In genomic region chr16:48318630-48319029, GRCh38 we compare ENCODE assay signal across 9 cellular contexts.
A peak's percentile ranks its signal among the peaks of the same experiment; 100 is the strongest.
DNase-seq lines count a peak whose midpoint lies in the region; ATAC-seq and TF ChIP-seq lines count a peak whose summit lies in the region.
"Had no signal": no experiment of that assay in that cellular context is flagged by ENCODE, and none has a peak within 500 bp of the region (broad histone marks: within the 10 kb centered on the region; RNA-seq: fewer than 3 reads in every experiment).

No MANE protein-coding gene starts in this region.

- H3K4me1 Mint-ChIP-seq in WTC11, result peaks cover 40% of the 10 kb centered on the region
- H3K4me1 Mint-ChIP-seq in stimulated activated naive CD8-positive, alpha-beta T cell treated with anti-CD3 and anti-CD28 coated beads, Interleukin-15, amount 100 ng/mL, for 72 hours, result peaks cover 26% of the 10 kb centered on the region
- H3K4me1 Mint-ChIP-seq: nephron had no signal

- peak overlapping the region; percentile 97 for H3K27ac Mint-ChIP-seq in WTC11
- H3K27ac Mint-ChIP-seq in stimulated activated naive CD8-positive, alpha-beta T cell treated with anti-CD3 and anti-CD28 coated beads, Interleukin-15, amount 100 ng/mL, for 72 hours, result peak overlapping the region; percentile 19 to 27

- ATAC-seq in WTC11 (peak; percentile 96), HG03521 (IDR thresholded peaks at IDR 0.05; ENCODE audit: unreplicated experiment) (no peak)
- ATAC-seq in stimulated activated naive CD8-positive, alpha-beta T cell treated with anti-CD3 and anti-CD28 coated beads, Interleukin-15, amount 100 ng/mL, for 72 hours, result peak; percentile 64

- DNase-seq in activated CD8-positive, alpha-beta memory T cell treated with anti-CD3 and anti-CD28 coated beads for 24 hours, result peak; percentile 64
- DNase-seq in activated CD8-positive, alpha-beta memory T cell treated with anti-CD3 and anti-CD28 coated beads, Interleukin-2, amount 50 U/mL, for 48 hours, result no peak
- DNase-seq in WTC11 (ENCODE audit: low spot score) (peak; percentile 18), foreskin fibroblast (peak; percentile 18 to 25), NCI-H69 (lab: John Stamatoyannopoulos, UW) (no peak), HUDEP-2 (lab: John Stamatoyannopoulos, UW; ENCODE audit: unreplicated experiment in 76 of 76) (no peak)
- DNase-seq in stimulated activated naive CD8-positive, alpha-beta T cell treated with anti-CD3 and anti-CD28 coated beads, Interleukin-15, amount 100 ng/mL, for 72 hours, result peak; percentile 5 to 12

- no peak for TF ChIP-seq CTCF in WTC11 (IDR thresholded peaks at IDR 0.05)
- no peak for TF ChIP-seq CTCF in foreskin fibroblast (IDR thresholded peaks at IDR 0.05; ENCODE audit: low read depth, low read length)

- no peak overlapping the region for H3K4me3 Mint-ChIP-seq in WTC11
- peak overlapping the region; percentile 39 to 50 for H3K4me3 Mint-ChIP-seq in stimulated activated naive CD8-positive, alpha-beta T cell treated with anti-CD3 and anti-CD28 coated beads, Interleukin-15, amount 100 ng/mL, for 72 hours
- H3K4me3 Mint-ChIP-seq: nephron had no signal

- no peak overlapping the region for H3K4me3 ChIP-seq in foreskin fibroblast (ENCODE audit: low read depth in 1 of 2, low read length in 2 of 2)

- CTCF ChIA-PET in WTC11 (lab: Charles Lee), result interaction anchor here (0.6 to 1.7 kb wide), 4 partner anchors 111 to 312 kb away, joined by 3 to 5 read pairs (median 4); no protein-coding TSS in a partner anchor

- H3K27me3 Mint-ChIP-seq in WTC11 (ENCODE audit: low read depth), result no peaks in the 10 kb centered on the region
- no peaks in the 10 kb centered on the region for H3K27me3 Mint-ChIP-seq in stimulated activated naive CD8-positive, alpha-beta T cell treated with anti-CD3 and anti-CD28 coated beads, Interleukin-15, amount 100 ng/mL, for 72 hours

- peaks cover 9% of the 10 kb centered on the region for H3K9me3 Mint-ChIP-seq in WTC11
- peaks cover 6 to 7% of the 10 kb centered on the region in 2 donors for H3K9me3 Mint-ChIP-seq in stimulated activated naive CD8-positive, alpha-beta T cell treated with anti-CD3 and anti-CD28 coated beads, Interleukin-15, amount 100 ng/mL, for 72 hours

- POLR2A ChIA-PET in WTC11 (lab: Charles Lee), result interaction anchor here (0.7 kb wide), 1 partner anchor 468 kb away, joined by 3 read pairs; no protein-coding TSS in a partner anchor

- H3K36me3 Mint-ChIP-seq in WTC11, result peaks cover 24% of the 10 kb centered on the region

TF ChIP-seq in WTC11, 78 proteins besides CTCF, POLR2A, EP300 and RAD21:
- no peak for TF ChIP-seq SOX15 (CRISPR knock-in tag; IDR thresholded peaks at IDR 0.05)
- TF ChIP-seq, protein P1, sequence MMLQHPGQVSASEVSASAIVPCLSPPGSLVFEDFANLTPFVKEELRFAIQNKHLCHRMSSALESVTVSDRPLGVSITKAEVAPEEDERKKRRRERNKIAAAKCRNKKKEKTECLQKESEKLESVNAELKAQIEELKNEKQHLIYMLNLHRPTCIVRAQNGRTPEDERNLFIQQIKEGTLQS (CRISPR knock-in tag; conservative IDR thresholded peaks at IDR 0.05), result no peak
- no peak for TF ChIP-seq RELA (CRISPR knock-in tag; IDR thresholded peaks at IDR 0.05; ENCODE audit: borderline replicate concordance)
- TF ChIP-seq FOXP4 (CRISPR knock-in tag; IDR thresholded peaks at IDR 0.05), result peak; percentile 74; the same call in 1 of the 2 replicates
- TF ChIP-seq ETV6 (CRISPR knock-in tag; IDR thresholded peaks at IDR 0.05), result 0 out of 2 replicates have a peak, but pooled peaks have one; percentile 46
- no peak for TF ChIP-seq ZSCAN18 (CRISPR knock-in tag; IDR thresholded peaks at IDR 0.05)
- TF ChIP-seq ZBTB21 (CRISPR knock-in tag; IDR thresholded peaks at IDR 0.05; ENCODE audit: borderline replicate concordance), result no peak
- TF ChIP-seq ATF6 (CRISPR knock-in tag; IDR thresholded peaks at IDR 0.05), result no peak
- TF ChIP-seq ZNF512 (CRISPR knock-in tag; IDR thresholded peaks at IDR 0.05; ENCODE audit: borderline replicate concordance), result 0 out of 2 replicates have a peak, but pooled peaks have one; percentile 31

Comparison
In these comparisons a context has a peak if more than half of its experiments do, and no peak if none do; other contexts are left out.
1. DNase-seq: peak in activated CD8-positive, alpha-beta memory T cell treated with anti-CD3 and anti-CD28 coated beads for 24 hours (single experiment), WTC11 (single experiment), foreskin fibroblast (2 of 2) and stimulated activated naive CD8-positive, alpha-beta T cell treated with anti-CD3 and anti-CD28 coated beads, Interleukin-15, amount 100 ng/mL, for 72 hours (2 of 2); none in activated CD8-positive, alpha-beta memory T cell treated with anti-CD3 and anti-CD28 coated beads, Interleukin-2, amount 50 U/mL, for 48 hours (single experiment), NCI-H69 (single experiment) and HUDEP-2 (0 of 76).